ENCODE assay signal across 17 cellular contexts in the genomic region with DNA sequence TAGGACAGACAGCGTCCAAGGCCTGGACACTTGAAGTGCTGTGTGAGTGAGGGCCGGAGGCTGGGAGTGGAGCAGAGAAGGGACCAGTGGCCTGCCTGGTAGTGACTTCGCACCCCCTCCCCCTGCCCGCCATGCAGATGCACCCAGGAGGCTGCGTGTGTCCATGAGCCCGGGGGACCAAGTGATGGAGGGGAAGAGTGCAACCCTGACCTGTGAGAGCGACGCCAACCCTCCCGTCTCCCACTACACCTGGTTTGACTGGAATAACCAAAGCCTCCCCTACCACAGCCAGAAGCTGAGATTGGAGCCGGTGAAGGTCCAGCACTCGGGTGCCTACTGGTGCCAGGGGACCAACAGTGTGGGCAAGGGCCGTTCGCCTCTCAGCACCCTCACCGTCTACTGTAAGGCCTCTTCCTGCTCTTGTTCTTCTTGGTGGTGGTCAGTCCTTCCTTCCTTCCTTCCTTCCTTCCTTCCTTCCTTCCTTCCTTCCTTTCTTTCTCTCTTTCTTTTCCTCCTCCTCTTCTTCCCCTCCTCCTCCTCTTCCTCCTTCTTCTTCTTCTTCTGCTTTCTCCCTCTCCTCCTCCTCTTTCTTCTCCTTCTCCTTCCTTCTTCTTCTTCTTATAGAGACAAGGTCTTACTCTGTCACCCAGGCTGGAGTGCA. TPM values are rescaled to one million over a fixed set of nuclear protein-coding genes. Genes with fewer than 3 reads are reported as not detected.
"Had no signal": no experiment of that assay in that cellular context is flagged by ENCODE, and none has a peak within 500 bp of the region (broad histone marks: within the 10 kb centered on the region; RNA-seq: fewer than 3 reads in every experiment).

No MANE protein-coding gene starts in this region.

- H3K27me3 ChIP-seq: brain microvascular endothelial cell, dorsolateral prefrontal cortex, pancreas, uterus had no signal

- DNase-seq: activated CD4-positive, alpha-beta T cell treated with anti-CD3 and anti-CD28 coated beads for 4 hours; activated CD8-positive, alpha-beta memory T cell treated with anti-CD3 and anti-CD28 coated beads for 24 hours; activated naive CD4-positive, alpha-beta T cell treated with anti-CD3 and anti-CD28 coated beads, Interleukin-2, amount 50 U/mL, for 16 hours; amygdala; brain microvascular endothelial cell; cerebellar nuclear complex; mammary epithelial cell; stimulated activated CD4-positive, alpha-beta T cell treated with anti-CD3 and anti-CD28 coated beads, Interleukin-15, amount 100 ng/mL, for 24 hours; stimulated activated CD4-positive, alpha-beta T cell treated with anti-CD3 and anti-CD28 coated beads, Interleukin-4, amount 100 ng/mL, for 4 hours; SW 1271; tibial artery; uterus had no signal

- H3K4me1 ChIP-seq: pancreas, tibial artery, uterus had no signal

- H3K36me3 ChIP-seq: brain microvascular endothelial cell, pancreas, tibial artery, uterus had no signal

- H3K9me3 ChIP-seq: pancreas, tibial artery, uterus had no signal

- H3K27ac ChIP-seq: brain microvascular endothelial cell, dorsolateral prefrontal cortex, pancreas, tibial artery, uterus had no signal

- H3K4me3 ChIP-seq: dorsolateral prefrontal cortex, pancreas, tibial artery, uterus had no signal

RNA-seq across cellular contexts. Expression of a gene that starts 6.0 kb away (rescaled TPM):
- total RNA-seq: glomerular endothelial cell, mammary epithelial cell had no signal
- polyA plus RNA-seq: esophagus, mammary epithelial cell, neural cell had no signal

RNA-seq across cellular contexts. Expression of a gene that starts 12.7 kb away (rescaled TPM):
- polyA plus RNA-seq: neural cell had no signal

RNA-seq across cellular contexts. Expression of a gene that starts 16.6 kb away (rescaled TPM):
- total RNA-seq: glomerular endothelial cell, mammary epithelial cell, uterus had no signal
- polyA plus RNA-seq: esophagus, mammary epithelial cell, neural cell had no signal

RNA-seq across cellular contexts. Expression of a gene that starts 29.2 kb away (rescaled TPM):
- total RNA-seq: glomerular endothelial cell, mammary epithelial cell, uterus had no signal
- polyA plus RNA-seq: esophagus, mammary epithelial cell, neural cell had no signal

RNA-seq across cellular contexts. Expression of a gene that starts 49.7 kb away (rescaled TPM):
- total RNA-seq: glomerular endothelial cell, mammary epithelial cell had no signal
- polyA plus RNA-seq: esophagus, mammary epithelial cell, neural cell had no signal
